25 cellular contexts compared by ENCODE assay signal in genomic region chr13:51715613-51716012, GRCh38.
DNase-seq lines count a peak whose midpoint lies in the region; ATAC-seq and TF ChIP-seq lines count a peak whose summit lies in the region.
"Had no signal": no experiment of that assay in that cellular context is flagged by ENCODE, and none has a peak within 500 bp of the region (broad histone marks: within the 10 kb centered on the region; RNA-seq: fewer than 3 reads in every experiment).

No MANE protein-coding gene starts in this region.

- peaks cover 34% of the 10 kb centered on the region for H3F3A ChIP-seq in PC-9 (ENCODE audit: insufficient read depth, low read depth)

- H3K36me3 Mint-ChIP-seq in activated CD4-positive, alpha-beta T cell treated with anti-CD3 and anti-CD28 coated beads for 36 hours (ENCODE audit: low read depth): no peaks in the 10 kb centered on the region

- no peaks in the 10 kb centered on the region for H3K9me2 ChIP-seq in PC-9 (ENCODE audit: insufficient read depth)

- H3K9me3 ChIP-seq in PC-9 (ENCODE audit: insufficient read depth, low read depth): no peaks in the 10 kb centered on the region
- H3K9me3 ChIP-seq in mucosa of descending colon: no peaks in the 10 kb centered on the region
- no peaks in the 10 kb centered on the region for H3K9me3 ChIP-seq in effector memory CD4-positive, alpha-beta T cell (ENCODE audit: control insufficient read depth, low read length)
- H3K9me3 ChIP-seq: A549, ascending aorta, BE2C, left ventricle myocardium inferior, stomach, tibial nerve had no signal

- no peaks in the 10 kb centered on the region for H3K79me2 ChIP-seq in PC-9 (ENCODE audit: low read depth)

- no peaks in the 10 kb centered on the region for H4K20me1 ChIP-seq in PC-9 (ENCODE audit: insufficient read depth)

- DNase-seq in activated CD4-positive, alpha-beta T cell treated with anti-CD3 and anti-CD28 coated beads for 36 hours: peak; percentile 29
- DNase-seq in activated CD4-positive, alpha-beta T cell treated with anti-CD3 and anti-CD28 coated beads, Interleukin-2, amount 50 U/mL, for 4 hours: no peak
- peak; percentile 32 for DNase-seq in ELR (ENCODE audit: low read depth)
- peak; percentile 10 to 54 for DNase-seq in PC-9
- peak; percentile 15 to 56 for DNase-seq in foreskin keratinocyte
- no peak for DNase-seq in mucosa of descending colon
- DNase-seq in AG20443 (ENCODE audit: low spot score): no peak
- no peak for DNase-seq in effector memory CD4-positive, alpha-beta T cell
- DNase-seq: activated CD4-positive, CD25-positive, alpha-beta regulatory T cell; BE2C; caudate nucleus; cortex of kidney; endodermal cell; left ventricle myocardium inferior; naive thymus-derived CD4-positive, alpha-beta T cell; NCI-H1694 treated with DMSO at 0.1 percent for 48 hours; NCI-H524 treated with DMSO at 0.1 percent for 48 hours; nucleus accumbens; stimulated activated CD4-positive, alpha-beta T cell treated with anti-CD3 and anti-CD28 coated beads, Interleukin-15, amount 100 ng/mL, for 24 hours; stomach; T-helper 1 cell had no signal

- H3K4me3 ChIP-seq in PC-9: no peak overlapping the region
- no peak overlapping the region for H3K4me3 ChIP-seq in mucosa of descending colon
- no peak overlapping the region for H3K4me3 ChIP-seq in effector memory CD4-positive, alpha-beta T cell (ENCODE audit: insufficient read depth, low read depth, low read length, poor library complexity, severe bottlenecking)
- H3K4me3 ChIP-seq: A549, ascending aorta, left ventricle myocardium inferior, stomach, tibial nerve had no signal

- H3K36me3 ChIP-seq in PC-9 (ENCODE audit: low read depth) (no peaks in the 10 kb centered on the region; the same call in 1 of the 2 replicates), mucosa of descending colon (ENCODE audit: low read depth) (no peaks in the 10 kb centered on the region)
- H3K36me3 ChIP-seq in effector memory CD4-positive, alpha-beta T cell (ENCODE audit: control insufficient read depth, insufficient read depth, low read length): no peaks in the 10 kb centered on the region
- H3K36me3 ChIP-seq: ascending aorta, BE2C, left ventricle myocardium inferior, tibial nerve had no signal

- CTCF ChIA-PET in activated CD4-positive, alpha-beta T cell treated with anti-CD3 and anti-CD28 coated beads for 36 hours (lab: Charles Lee): interaction anchor here (0.7 to 1.2 kb wide), 2 partner anchors 16 to 796 kb away, joined by 3 read pairs; no protein-coding TSS in a partner anchor
- CTCF ChIA-PET in PC-9 (lab: Charles Lee): no interaction called here

- intact Hi-C loops in activated CD4-positive, alpha-beta T cell treated with anti-CD3 and anti-CD28 coated beads for 36 hours (cut with DNase I, micrococcal nuclease): no loop called here
- intact Hi-C loops in PC-9 (cut with micrococcal nuclease; ENCODE audit: unreplicated experiment) (no loop called here), mucosa of descending colon (cut with DNase I, micrococcal nuclease) (no loop called here)

- no peaks in the 10 kb centered on the region for H3K27me3 Mint-ChIP-seq in activated CD4-positive, alpha-beta T cell treated with anti-CD3 and anti-CD28 coated beads for 36 hours
- H3K27me3 Mint-ChIP-seq: activated naive CD4-positive, alpha-beta T cell treated with anti-CD3 and anti-CD28 coated beads, Interleukin-2, amount 50 U/mL, for 24 hours; naive thymus-derived CD4-positive, alpha-beta T cell had no signal

- H3K4me3 Mint-ChIP-seq in activated CD4-positive, alpha-beta T cell treated with anti-CD3 and anti-CD28 coated beads for 36 hours: no peak overlapping the region
- H3K4me3 Mint-ChIP-seq: activated naive CD4-positive, alpha-beta T cell treated with anti-CD3 and anti-CD28 coated beads, Interleukin-2, amount 50 U/mL, for 24 hours; endodermal cell; naive thymus-derived CD4-positive, alpha-beta T cell had no signal

- peaks cover 28% of the 10 kb centered on the region for H3K4me1 ChIP-seq in PC-9 (replicated peaks; ENCODE audit: insufficient read depth)
- H3K4me1 ChIP-seq in foreskin keratinocyte: peaks cover 21% of the 10 kb centered on the region
- H3K4me1 ChIP-seq in mucosa of descending colon (ENCODE audit: low read depth): no peaks in the 10 kb centered on the region
- H3K4me1 ChIP-seq in effector memory CD4-positive, alpha-beta T cell (ENCODE audit: control insufficient read depth, insufficient read depth, low read length, poor library complexity, severe bottlenecking): no peaks in the 10 kb centered on the region
- H3K4me1 ChIP-seq: ascending aorta, BE2C, tibial nerve had no signal

- H3K4me1 Mint-ChIP-seq in activated CD4-positive, alpha-beta T cell treated with anti-CD3 and anti-CD28 coated beads for 36 hours: no peaks in the 10 kb centered on the region
- H3K4me1 Mint-ChIP-seq: activated naive CD4-positive, alpha-beta T cell treated with anti-CD3 and anti-CD28 coated beads, Interleukin-2, amount 50 U/mL, for 24 hours; endodermal cell had no signal

- no peak overlapping the region for H3K27ac Mint-ChIP-seq in activated CD4-positive, alpha-beta T cell treated with anti-CD3 and anti-CD28 coated beads for 36 hours
- H3K27ac Mint-ChIP-seq: activated naive CD4-positive, alpha-beta T cell treated with anti-CD3 and anti-CD28 coated beads, Interleukin-2, amount 50 U/mL, for 24 hours; endodermal cell had no signal

- TF ChIP-seq CTCF in PC-9 (conservative IDR thresholded peaks at IDR 0.05): no peak
- no peak for TF ChIP-seq CTCF in foreskin keratinocyte (conservative IDR thresholded peaks at IDR 0.05)
- TF ChIP-seq CTCF in mucosa of descending colon (IDR thresholded peaks at IDR 0.05): no peak

- H3K27ac ChIP-seq in PC-9 (peak overlapping the region; percentile 98), foreskin keratinocyte (peak overlapping the region; percentile 66)
- H3K27ac ChIP-seq in effector memory CD4-positive, alpha-beta T cell (ENCODE audit: insufficient read depth, low read length, poor library complexity, severe bottlenecking): no peak overlapping the region
- H3K27ac ChIP-seq: ascending aorta, left ventricle myocardium inferior, stomach, tibial nerve had no signal

- no peak overlapping the region for H2AFZ ChIP-seq in PC-9

- no TSS peak for BruUV-seq in PC-9 (replicated peaks; lab: Mats Ljungman, UMichigan)

- peak overlapping the region; percentile 73 for H3K4me2 ChIP-seq in PC-9

- H3K27me3 ChIP-seq in PC-9 (ENCODE audit: insufficient read depth, low read depth): no peaks in the 10 kb centered on the region
- no peaks in the 10 kb centered on the region for H3K27me3 ChIP-seq in foreskin keratinocyte
- no peaks in the 10 kb centered on the region for H3K27me3 ChIP-seq in effector memory CD4-positive, alpha-beta T cell (replicated peaks; ENCODE audit: control insufficient read depth, insufficient read depth, low read length, poor library complexity, severe bottlenecking)
- H3K27me3 ChIP-seq: ascending aorta, BE2C, stomach, tibial nerve had no signal

- POLR2A ChIA-PET in activated CD4-positive, alpha-beta T cell treated with anti-CD3 and anti-CD28 coated beads for 36 hours (lab: Charles Lee): no interaction called here
- POLR2A ChIA-PET in PC-9 (lab: Charles Lee; ENCODE audit: unreplicated experiment): no interaction called here

- ATAC-seq in activated CD4-positive, alpha-beta T cell treated with anti-CD3 and anti-CD28 coated beads for 36 hours: peak; percentile 75
- ATAC-seq in foreskin keratinocyte: peak; percentile 55
- ATAC-seq in mucosa of descending colon: no peak
- ATAC-seq: naive thymus-derived CD4-positive, alpha-beta T cell had no signal

- no peaks in the 10 kb centered on the region for H3K9me3 Mint-ChIP-seq in activated CD4-positive, alpha-beta T cell treated with anti-CD3 and anti-CD28 coated beads for 36 hours (ENCODE audit: low read depth)
- H3K9me3 Mint-ChIP-seq: activated naive CD4-positive, alpha-beta T cell treated with anti-CD3 and anti-CD28 coated beads, Interleukin-2, amount 50 U/mL, for 24 hours had no signal

Comparison
In these comparisons a context has a peak if more than half of its experiments do, and no peak if none do; other contexts are left out.
1. DNase-seq: peak in activated CD4-positive, alpha-beta T cell treated with anti-CD3 and anti-CD28 coated beads for 36 hours (single experiment), ELR (single experiment), PC-9 (2 of 2) and foreskin keratinocyte (2 of 2); none in activated CD4-positive, alpha-beta T cell treated with anti-CD3 and anti-CD28 coated beads, Interleukin-2, amount 50 U/mL, for 4 hours (0 of 2), mucosa of descending colon (0 of 3), AG20443 (single experiment) and effector memory CD4-positive, alpha-beta T cell (0 of 3).